In the genomic region with DNA sequence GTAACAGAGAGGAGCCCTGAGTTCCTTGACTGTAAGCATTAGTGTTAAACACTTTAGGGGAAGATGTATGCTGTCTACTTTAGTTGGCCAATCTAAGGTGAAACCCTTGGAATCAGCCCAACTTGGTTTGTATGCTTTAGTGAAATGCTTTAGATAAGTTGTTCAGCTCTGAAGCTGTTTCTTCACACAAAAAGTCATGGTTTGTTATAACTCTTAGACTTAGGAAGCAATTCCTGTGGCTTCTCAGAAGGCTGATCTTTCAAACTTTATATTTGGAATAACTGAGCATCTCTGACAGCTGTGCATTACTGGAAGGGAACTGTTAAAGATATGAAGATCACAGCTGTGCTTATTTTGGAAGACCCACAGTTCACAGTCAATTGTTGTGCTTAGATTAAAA, we compare ENCODE assay signal across 18 cellular contexts.
DNase-seq lines count a peak whose midpoint lies in the region; ATAC-seq and TF ChIP-seq lines count a peak whose summit lies in the region.
"Had no signal": no experiment of that assay in that cellular context is flagged by ENCODE, and none has a peak within 500 bp of the region (broad histone marks: within the 10 kb centered on the region; RNA-seq: fewer than 3 reads in every experiment).

No MANE protein-coding gene starts in this region.

- no peak for TF ChIP-seq CTCF in brain microvascular endothelial cell (IDR thresholded peaks at IDR 0.05; ENCODE audit: low read depth, low read length, missing control alignments)
- TF ChIP-seq CTCF in fibroblast of villous mesenchyme (IDR thresholded peaks at IDR 0.05; ENCODE audit: insufficient read depth, low read depth, low read length), result no peak
- no peak for TF ChIP-seq CTCF in testis (IDR thresholded peaks at IDR 0.05)

- no peaks in the 10 kb centered on the region for H3K27me3 ChIP-seq in brain microvascular endothelial cell (replicated peaks)
- no peaks in the 10 kb centered on the region for H3K27me3 ChIP-seq in testis

- H3K4me1 ChIP-seq in testis, result no peaks in the 10 kb centered on the region

- H3K27ac ChIP-seq in brain microvascular endothelial cell, result no peak overlapping the region
- no peak overlapping the region for H3K27ac ChIP-seq in testis
- H3K27ac ChIP-seq: PC-9, SK-N-MC had no signal

- no peak for TF ChIP-seq POLR2A in testis (IDR thresholded peaks at IDR 0.05)

- in situ Hi-C loops in brain microvascular endothelial cell (cut with HindIII; ENCODE audit: low pct_ligation_motif_present, low sequenced_read_pairs) (no loop called here), G401 (cut with HindIII; ENCODE audit: low sequenced_read_pairs) (no loop called here)

- peak; percentile 68 for DNase-seq in LHCN-M2 (ENCODE audit: low read depth)
- peak; percentile 20 for DNase-seq in brain microvascular endothelial cell
- DNase-seq in fibroblast of villous mesenchyme (ENCODE audit: low read depth), result peak; percentile 40
- peak; percentile 20 for DNase-seq in non-pigmented ciliary epithelial cell (ENCODE audit: low read depth)
- no peak for DNase-seq in cerebellum (ENCODE audit: low spot score)
- DNase-seq in G401 (ENCODE audit: low spot score), result no peak
- no peak for DNase-seq in testis
- DNase-seq: GDM1, NCI-H1105 treated with DMSO at 0.1 percent for 48 hours, NCI-H2029 treated with DMSO at 0.1 percent for 48 hours, NCI-H446, NCI-H526, PC-9, RPMI8226, SHP77 had no signal

- H3K4me3 ChIP-seq in brain microvascular endothelial cell (ENCODE audit: low read depth, low read length) (no peak overlapping the region), fibroblast of villous mesenchyme (ENCODE audit: low read depth, low read length) (no peak overlapping the region), testis (no peak overlapping the region)
- H3K4me3 ChIP-seq: K562, PC-9, SK-N-MC had no signal

- H3K36me3 ChIP-seq in brain microvascular endothelial cell (replicated peaks), result no peaks in the 10 kb centered on the region
- no peaks in the 10 kb centered on the region for H3K36me3 ChIP-seq in testis (ENCODE audit: low read depth, missing control alignments)

- H3K9me3 ChIP-seq in testis, result no peaks in the 10 kb centered on the region

- intact Hi-C loops in testis (cut with DNase I; ENCODE audit: low total_unique reads), result no loop called here

- ATAC-seq in HG02981 (IDR thresholded peaks at IDR 0.05; ENCODE audit: unreplicated experiment), result no peak
- ATAC-seq: K562 had no signal

Comparison
In these comparisons a context has a peak if more than half of its experiments do, and no peak if none do; other contexts are left out.
1. DNase-seq: peak in LHCN-M2 (single experiment), brain microvascular endothelial cell (single experiment), fibroblast of villous mesenchyme (single experiment) and non-pigmented ciliary epithelial cell (single experiment); none in cerebellum (single experiment), G401 (single experiment) and testis (single experiment).